Comparison of ENCODE assay signal across 14 cellular contexts in the genomic region with DNA sequence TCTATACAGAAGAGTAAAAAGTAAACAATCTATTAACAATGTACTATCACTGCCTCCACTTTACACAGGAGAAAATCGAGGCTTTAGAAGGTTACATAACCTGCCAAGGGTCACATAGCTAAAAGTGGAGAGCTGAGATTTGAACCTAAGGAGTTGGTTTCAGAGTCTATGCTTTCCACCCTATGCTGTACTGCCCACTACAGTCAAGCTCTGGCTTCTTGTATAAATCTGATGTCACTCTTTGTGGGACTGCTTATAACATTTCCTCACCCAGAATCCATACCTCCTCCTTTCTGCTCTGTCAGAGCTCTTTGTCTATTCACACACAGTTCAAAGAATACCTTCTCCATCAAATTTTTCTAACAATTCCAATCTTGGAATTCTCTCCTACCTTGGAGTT.
DNase-seq lines count a peak whose midpoint lies in the region; ATAC-seq lines count a peak whose summit lies in the region.
"Had no signal": no experiment of that assay in that cellular context is flagged by ENCODE, and none has a peak within 500 bp of the region (broad histone marks: within the 10 kb centered on the region; RNA-seq: fewer than 3 reads in every experiment).

No MANE protein-coding gene starts in this region.

- peak; percentile 45 for ATAC-seq in stimulated activated naive CD8-positive, alpha-beta T cell treated with anti-CD3 and anti-CD28 coated beads, Interleukin-15, amount 100 ng/mL, for 72 hours
- no peak for ATAC-seq in stimulated activated naive CD8-positive, alpha-beta T cell treated with anti-CD3 and anti-CD28 coated beads, Interleukin-15, Interleukin-2, amounts not matched to agents 100 U/mL and 50 U/mL, for 24 hours
- no peak for ATAC-seq in HG02759 (IDR thresholded peaks at IDR 0.05; ENCODE audit: unreplicated experiment)
- ATAC-seq: GM12878 had no signal

- H2AK5ac ChIP-seq in trophoblast cell (ENCODE audit: low read length): peak overlapping the region; percentile 21

- H3K27me3 ChIP-seq in trophoblast cell (ENCODE audit: insufficient read depth, low read length): no peaks in the 10 kb centered on the region
- H3K27me3 ChIP-seq: BE2C had no signal

- no peak overlapping the region for H3K27ac ChIP-seq in trophoblast cell (ENCODE audit: low read depth, low read length)
- H3K27ac ChIP-seq: C4-2B, GM23248 had no signal

- no peak overlapping the region for H2BK120ac ChIP-seq in trophoblast cell (ENCODE audit: insufficient read depth, low read length, poor library complexity)

- no peak overlapping the region for H3K18ac ChIP-seq in trophoblast cell (ENCODE audit: low read length)

- no peak overlapping the region for H2BK5ac ChIP-seq in trophoblast cell (ENCODE audit: low read depth, low read length, poor library complexity)

- no peak for DNase-seq in stimulated activated naive CD8-positive, alpha-beta T cell treated with anti-CD3 and anti-CD28 coated beads, Interleukin-15, amount 100 ng/mL, for 72 hours
- DNase-seq in stimulated activated naive CD8-positive, alpha-beta T cell treated with anti-CD3 and anti-CD28 coated beads, Interleukin-15, Interleukin-2, amounts not matched to agents 100 U/mL and 50 U/mL, for 24 hours: no peak
- peak; percentile 15 for DNase-seq in OCI-M1 (lab: John Stamatoyannopoulos, UW)
- DNase-seq in trophoblast cell: no peak
- DNase-seq in SHP77 treated with DMSO at 0.1 percent for 48 hours (lab: John Stamatoyannopoulos, UW): no peak
- no peak for DNase-seq in occipital lobe (lab: John Stamatoyannopoulos, UW)
- DNase-seq: BE2C; CD8-positive, alpha-beta memory T cell; DMS79; GM23248; H7 had no signal

- no peak overlapping the region for H4K12ac ChIP-seq in trophoblast cell (ENCODE audit: low read depth, low read length)

- H3K4me3 ChIP-seq in trophoblast cell (ENCODE audit: low read depth, low read length): no peak overlapping the region
- H3K4me3 ChIP-seq: GM12878, GM23248 had no signal

- no peaks in the 10 kb centered on the region for H3K4me1 ChIP-seq in trophoblast cell (ENCODE audit: control insufficient read depth in 1 of 2, insufficient read depth in 2 of 2, low read length in 2 of 2)

- no peak overlapping the region for H3K9ac ChIP-seq in trophoblast cell (ENCODE audit: low read length)
- H3K9ac ChIP-seq: GM23248 had no signal

- no CpG with 5 or more reads among the region's 1 CpG for WGBS in trophoblast cell (ENCODE audit: extremely low coverage, insufficient coverage, insufficient read length)

- H3K4me3 Mint-ChIP-seq in stimulated activated naive CD8-positive, alpha-beta T cell treated with anti-CD3 and anti-CD28 coated beads, Interleukin-15, amount 100 ng/mL, for 72 hours: no peak overlapping the region
- H3K4me3 Mint-ChIP-seq: CD8-positive, alpha-beta memory T cell had no signal

- no peaks in the 10 kb centered on the region for H3K9me3 ChIP-seq in trophoblast cell (ENCODE audit: insufficient read depth, low read depth, low read length)
- H3K9me3 ChIP-seq: BE2C had no signal

- H3K4me2 ChIP-seq in trophoblast cell (ENCODE audit: low read length): no peak overlapping the region

- no peak overlapping the region for H3K27ac Mint-ChIP-seq in stimulated activated naive CD8-positive, alpha-beta T cell treated with anti-CD3 and anti-CD28 coated beads, Interleukin-15, amount 100 ng/mL, for 72 hours

- no peaks in the 10 kb centered on the region for H3K9me3 Mint-ChIP-seq in stimulated activated naive CD8-positive, alpha-beta T cell treated with anti-CD3 and anti-CD28 coated beads, Interleukin-15, amount 100 ng/mL, for 72 hours
- H3K9me3 Mint-ChIP-seq: CD8-positive, alpha-beta memory T cell had no signal

- H4K8ac ChIP-seq in trophoblast cell (ENCODE audit: low read depth, low read length): no peak overlapping the region

- H3K4ac ChIP-seq in trophoblast cell (ENCODE audit: low read depth, low read length): no peak overlapping the region

- peaks cover 13% of the 10 kb centered on the region for H3K27me3 Mint-ChIP-seq in stimulated activated naive CD8-positive, alpha-beta T cell treated with anti-CD3 and anti-CD28 coated beads, Interleukin-15, amount 100 ng/mL, for 72 hours

- no peaks in the 10 kb centered on the region for H3K36me3 ChIP-seq in trophoblast cell (ENCODE audit: control insufficient read depth in 1 of 2, insufficient read depth in 2 of 2, low read length in 2 of 2)
- H3K36me3 ChIP-seq: BE2C had no signal

- H3K79me2 ChIP-seq in trophoblast cell (ENCODE audit: control insufficient read depth, insufficient read depth, low read length, poor library complexity): no peaks in the 10 kb centered on the region

- H4K91ac ChIP-seq in trophoblast cell (ENCODE audit: low read depth, low read length): no peak overlapping the region

- no peak overlapping the region for H2BK12ac ChIP-seq in trophoblast cell (ENCODE audit: low read length)

- no peak overlapping the region for H3K23ac ChIP-seq in trophoblast cell (ENCODE audit: low read length)

- H3K14ac ChIP-seq in trophoblast cell (ENCODE audit: low read length): no peak overlapping the region

- H3K79me1 ChIP-seq in trophoblast cell (ENCODE audit: low read length): no peaks in the 10 kb centered on the region

- no peaks in the 10 kb centered on the region for H3K4me1 Mint-ChIP-seq in stimulated activated naive CD8-positive, alpha-beta T cell treated with anti-CD3 and anti-CD28 coated beads, Interleukin-15, amount 100 ng/mL, for 72 hours
- H3K4me1 Mint-ChIP-seq: CD8-positive, alpha-beta memory T cell had no signal

- H2AFZ ChIP-seq in trophoblast cell (ENCODE audit: insufficient read depth, low read length, poor library complexity): no peak overlapping the region
- H2AFZ ChIP-seq: GM23248 had no signal
